ENCODE assay signal across 25 cellular contexts in the genomic region with DNA sequence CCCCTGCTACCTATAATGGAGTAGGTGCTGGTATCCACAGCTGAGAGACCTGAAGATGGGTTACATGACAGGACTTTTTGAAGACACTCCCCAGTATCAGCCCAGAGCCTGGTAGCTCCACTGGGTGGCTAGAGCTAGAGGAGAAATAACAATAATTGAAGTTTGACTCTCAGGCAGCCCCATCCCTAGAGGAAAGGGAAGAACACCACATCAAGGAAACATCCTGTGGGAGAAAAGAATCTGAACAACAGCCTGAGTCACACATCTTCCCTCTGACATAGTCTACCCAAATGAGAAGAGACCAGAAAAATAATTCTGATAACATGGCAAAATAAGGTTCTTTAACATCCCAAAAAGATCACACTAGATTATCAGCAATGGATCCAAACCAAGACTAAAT.
"Had no signal": no experiment of that assay in that cellular context is flagged by ENCODE, and none has a peak within 500 bp of the region (broad histone marks: within the 10 kb centered on the region; RNA-seq: fewer than 3 reads in every experiment).

No MANE protein-coding gene starts in this region.

- H3K36me3 ChIP-seq: SJSA1 had no signal

- ATAC-seq: activated naive CD4-positive, alpha-beta T cell treated with anti-CD3 and anti-CD28 coated beads, Interleukin-2, amount 50 U/mL, for 72 hours; activated naive CD8-positive, alpha-beta T cell treated with anti-CD3 and anti-CD28 coated beads, Interleukin-2, amount 50 U/mL, for 24 hours; activated T-cell treated with anti-CD3 and anti-CD28 coated beads, Interleukin-2, amount 50 U/mL, for 4 hours; Panc1; SK-N-SH treated with all-trans-retinoic acid at 6 μM for 48 hours had no signal

- DNase-seq: activated B cell treated with CpG ODN at 0.5 μM for 24 hours; activated CD4-positive, alpha-beta memory T cell treated with anti-CD3 and anti-CD28 coated beads for 36 hours; activated CD4-positive, alpha-beta T cell treated with anti-CD3 and anti-CD28 coated beads, Interleukin-2, amount 10 ng/mL, durations not matched to agents 7 days and 5 days; activated CD8-positive, alpha-beta memory T cell treated with anti-CD3 and anti-CD28 coated beads for 24 hours; activated effector memory CD4-positive, alpha-beta T cell treated with anti-CD3 and anti-CD28 coated beads, Interleukin-2, amount 50 U/mL, for 16 hours; activated naive CD4-positive, alpha-beta T cell treated with Interleukin-2 at 50 U/mL for 16 hours; activated naive CD8-positive, alpha-beta T cell treated with anti-CD3 and anti-CD28 coated beads, Interleukin-2, amount 50 U/mL, for 24 hours; activated T-cell treated with anti-CD3 and anti-CD28 coated beads, Interleukin-2, amount 50 U/mL, for 4 hours; amygdala; central memory CD4-positive, alpha-beta T cell; MM.1S; NCI-H1105; NCI-H1436 treated with DMSO at 0.1 percent for 48 hours; NCI-H187; NCI-H2081; NCI-H446 treated with DMSO at 0.1 percent for 48 hours; NCI-H524 treated with DMSO at 0.1 percent for 48 hours; OCI-M1; Right ventricle myocardium superior; SW 1271 had no signal

- H3K27me3 ChIP-seq: SJSA1 had no signal

- H3K4me1 ChIP-seq: SJSA1 had no signal

- H3K27ac ChIP-seq: RWPE1, SJSA1 had no signal

- H3K4me3 ChIP-seq: SJSA1 had no signal
